ENCODE assay signal across 8 cellular contexts in genomic region chr11:119666463-119667131, GRCh38.
A peak's percentile ranks its signal among the peaks of the same experiment; 100 is the strongest.
DNase-seq lines count a peak whose midpoint lies in the region; ATAC-seq, FAIRE-seq and TF ChIP-seq lines count a peak whose summit lies in the region.

No MANE protein-coding gene starts in this region.

- H3K9me3 ChIP-seq in HEK293 (ENCODE audit: control insufficient read depth, insufficient read depth, low read depth, low read length) (no peaks in the 10 kb centered on the region), kidney (ENCODE audit: control insufficient read depth in 1 of 2, low read length in 2 of 2) (no peaks in the 10 kb centered on the region)

- peak; percentile 64 for DNase-seq in NCI-H146 (lab: John Stamatoyannopoulos, UW)
- DNase-seq in activated CD4-positive, CD25-positive, alpha-beta regulatory T cell treated with anti-CD3 and anti-CD28 coated beads, Interleukin-2, amount 50 U/mL, for 72 hours = peak; percentile 72
- no peak for DNase-seq in chondrocyte (ENCODE audit: low spot score)
- DNase-seq in kidney = peak; percentile 88
- DNase-seq in stimulated activated CD4-positive, alpha-beta T cell treated with anti-CD3 and anti-CD28 coated beads, Interleukin-1b, Interleukin-23, amount 100 ng/mL, for 4 hours (ENCODE audit: low read depth in 2 of 2) = peak; percentile 38 to 52

- H3K4me3 ChIP-seq in HEK293 (ENCODE audit: low read depth, low read length) (no peak overlapping the region), kidney (ENCODE audit: low read length in 2 of 2) (no peak overlapping the region)

- no peak overlapping the region for H3K9ac ChIP-seq in kidney (ENCODE audit: low read length in 2 of 2)

- no peaks in the 10 kb centered on the region for H3K36me3 Mint-ChIP-seq in chondrocyte (ENCODE audit: low read depth)

- no peak for FAIRE-seq in kidney (lab: Jason Lieb, UNC)

- POLR2A ChIA-PET in HEK293 (lab: Yijun Ruan, JAX) = no interaction called here

- H3K36me3 ChIP-seq in HEK293 (ENCODE audit: control insufficient read depth in 2 of 2, insufficient read depth in 1 of 2, low read length in 2 of 2) (peaks cover 0 to 8% of the 10 kb centered on the region in 2 experiments; a peak in 1 of 3 replicates), kidney (ENCODE audit: control insufficient read depth in 1 of 2, insufficient read depth in 2 of 2, low read length in 2 of 2) (no peaks in the 10 kb centered on the region)

- H3K27ac ChIP-seq in HEK293 (ENCODE audit: extremely low read depth, low read depth, low read length) (no peak overlapping the region), kidney (ENCODE audit: low read depth in 2 of 2, low read length in 2 of 2) (no peak overlapping the region)

- no peaks in the 10 kb centered on the region for H3K9me3 Mint-ChIP-seq in chondrocyte (ENCODE audit: low read depth)

- intact Hi-C loops in kidney (cut with DNase I) = loop anchor here (10.0 kb wide), 2 partner anchors 408 to 448 kb away; no protein-coding TSS in a partner anchor

- H3K4me3 Mint-ChIP-seq in chondrocyte (ENCODE audit: unreplicated experiment) = no peak overlapping the region

- TF ChIP-seq CTCF in GM12874 (IDR thresholded peaks at IDR 0.05; ENCODE audit: insufficient read depth, low read depth, low read length) (peak; percentile 93), HEK293 (tag by site-specific recombination; IDR thresholded peaks at IDR 0.05) (peak; percentile 78), chondrocyte (IDR thresholded peaks at IDR 0.05) (peak; percentile 98), kidney (IDR thresholded peaks at IDR 0.05; ENCODE audit: borderline replicate concordance, extremely low read depth, insufficient read depth) (peak; percentile 95)

- H3K27ac Mint-ChIP-seq in chondrocyte (ENCODE audit: unreplicated experiment) = no peak overlapping the region

- H3K4me1 Mint-ChIP-seq in chondrocyte (ENCODE audit: low read depth) = peaks cover 12% of the 10 kb centered on the region

- ATAC-seq in HG02840 (IDR thresholded peaks at IDR 0.05; ENCODE audit: low FRiP score, unreplicated experiment) = no peak

- H3K4me1 ChIP-seq in HEK293 (ENCODE audit: control insufficient read depth, insufficient read depth, low read length) (no peaks in the 10 kb centered on the region), kidney (ENCODE audit: control insufficient read depth in 1 of 2, insufficient read depth in 1 of 2, low read depth in 1 of 2, low read length in 2 of 2) (peaks cover 0 to 2% of the 10 kb centered on the region in 2 donors)

- H3K27me3 Mint-ChIP-seq in chondrocyte (ENCODE audit: low read depth) = peaks cover 3% of the 10 kb centered on the region

- CTCF ChIA-PET in HEK293 (lab: Yijun Ruan, JAX) = interaction anchor here (0.7 to 5.1 kb wide), 5 partner anchors 34 to 442 kb away, joined by 3 to 40 read pairs (median 8); partner anchors contain the start of gene NECTIN1

TF ChIP-seq in HEK293, 187 proteins besides CTCF, POLR2A, EP300 and RAD21 (continues in another document):
- TF ChIP-seq EGR2 (tag by site-specific recombination; IDR thresholded peaks at IDR 0.05; ENCODE audit: low read depth) = peak; percentile 69
- TF ChIP-seq BCL6B (tag by site-specific recombination; IDR thresholded peaks at IDR 0.05) = peak; percentile 80; the same call in 1 of the 2 replicates
- no peak for TF ChIP-seq ZNF580 (tag by site-specific recombination; IDR thresholded peaks at IDR 0.05)
- peak; percentile 73 for TF ChIP-seq ZNF654 (tag by site-specific recombination; IDR thresholded peaks at IDR 0.05; ENCODE audit: low read depth)
- TF ChIP-seq, protein P1, sequence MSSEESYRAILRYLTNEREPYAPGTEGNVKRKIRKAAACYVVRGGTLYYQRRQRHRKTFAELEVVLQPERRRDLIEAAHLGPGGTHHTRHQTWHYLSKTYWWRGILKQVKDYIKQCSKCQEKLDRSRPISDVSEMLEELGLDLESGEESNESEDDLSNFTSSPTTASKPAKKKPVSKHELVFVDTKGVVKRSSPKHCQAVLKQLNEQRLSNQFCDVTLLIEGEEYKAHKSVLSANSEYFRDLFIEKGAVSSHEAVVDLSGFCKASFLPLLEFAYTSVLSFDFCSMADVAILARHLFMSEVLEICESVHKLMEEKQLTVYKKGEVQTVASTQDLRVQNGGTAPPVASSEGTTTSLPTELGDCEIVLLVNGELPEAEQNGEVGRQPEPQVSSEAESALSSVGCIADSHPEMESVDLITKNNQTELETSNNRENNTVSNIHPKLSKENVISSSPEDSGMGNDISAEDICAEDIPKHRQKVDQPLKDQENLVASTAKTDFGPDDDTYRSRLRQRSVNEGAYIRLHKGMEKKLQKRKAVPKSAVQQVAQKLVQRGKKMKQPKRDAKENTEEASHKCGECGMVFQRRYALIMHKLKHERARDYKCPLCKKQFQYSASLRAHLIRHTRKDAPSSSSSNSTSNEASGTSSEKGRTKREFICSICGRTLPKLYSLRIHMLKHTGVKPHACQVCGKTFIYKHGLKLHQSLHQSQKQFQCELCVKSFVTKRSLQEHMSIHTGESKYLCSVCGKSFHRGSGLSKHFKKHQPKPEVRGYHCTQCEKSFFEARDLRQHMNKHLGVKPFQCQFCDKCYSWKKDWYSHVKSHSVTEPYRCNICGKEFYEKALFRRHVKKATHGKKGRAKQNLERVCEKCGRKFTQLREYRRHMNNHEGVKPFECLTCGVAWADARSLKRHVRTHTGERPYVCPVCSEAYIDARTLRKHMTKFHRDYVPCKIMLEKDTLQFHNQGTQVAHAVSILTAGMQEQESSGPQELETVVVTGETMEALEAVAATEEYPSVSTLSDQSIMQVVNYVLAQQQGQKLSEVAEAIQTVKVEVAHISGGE (tag by site-specific recombination; conservative IDR thresholded peaks at IDR 0.05; ENCODE audit: low read depth) = no peak
- no peak for TF ChIP-seq ZBTB6 (tag by site-specific recombination; IDR thresholded peaks at IDR 0.05)
- TF ChIP-seq ZNF701 (tag by site-specific recombination; IDR thresholded peaks at IDR 0.05) = no peak
- peak; percentile 71 for TF ChIP-seq ZFHX2 (tag by site-specific recombination; conservative IDR thresholded peaks at IDR 0.05)
- TF ChIP-seq OVOL3 (tag by site-specific recombination; IDR thresholded peaks at IDR 0.05) = no peak
- TF ChIP-seq PRDM6 (tag by site-specific recombination; IDR thresholded peaks at IDR 0.05) = no peak
- TF ChIP-seq GLI4 (tag by site-specific recombination; IDR thresholded peaks at IDR 0.05) = peak; percentile 35; the same call in 1 of the 2 replicates
- TF ChIP-seq HOXD13 (CRISPR knock-in tag; IDR thresholded peaks at IDR 0.05; ENCODE audit: borderline replicate concordance) = no peak
- TF ChIP-seq, protein P2, sequence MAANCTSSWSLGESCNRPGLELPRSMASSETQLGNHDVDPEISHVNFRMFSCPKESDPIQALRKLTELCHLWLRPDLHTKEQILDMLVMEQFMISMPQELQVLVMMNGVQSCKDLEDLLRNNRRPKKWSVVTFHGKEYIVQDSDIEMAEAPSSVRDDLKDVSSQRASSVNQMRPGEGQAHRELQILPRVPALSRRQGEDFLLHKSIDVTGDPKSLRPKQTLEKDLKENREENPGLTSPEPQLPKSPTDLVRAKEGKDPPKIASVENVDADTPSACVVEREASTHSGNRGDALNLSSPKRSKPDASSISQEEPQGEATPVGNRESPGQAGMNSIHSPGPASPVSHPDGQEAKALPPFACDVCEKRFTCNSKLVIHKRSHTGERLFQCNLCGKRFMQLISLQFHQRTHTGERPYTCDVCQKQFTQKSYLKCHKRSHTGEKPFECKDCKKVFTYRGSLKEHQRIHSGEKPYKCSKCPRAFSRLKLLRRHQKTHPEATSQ (tag by site-specific recombination; IDR thresholded peaks at IDR 0.05) = no peak
